8 cellular contexts compared by ENCODE assay signal in genomic region chrX:47561653-47562151, GRCh38. TPM values are rescaled to one million over a fixed set of nuclear protein-coding genes. Genes with fewer than 3 reads are reported as not detected.
DNase-seq lines count a peak whose midpoint lies in the region; ATAC-seq, FAIRE-seq and TF ChIP-seq lines count a peak whose summit lies in the region.

No MANE protein-coding gene starts in this region.

- intact Hi-C loops in right lobe of liver (cut with DNase I) (no loop called here), thyroid gland (cut with DNase I) (no loop called here)

- ATAC-seq in activated T-cell treated with anti-CD3 and anti-CD28 coated beads, Interleukin-2, amount 50 U/mL, for 4 hours = no peak
- ATAC-seq in right lobe of liver = no peak

- no peak for DNase-seq in activated T-cell treated with anti-CD3 and anti-CD28 coated beads, Interleukin-2, amount 50 U/mL, for 4 hours
- no peak for DNase-seq in activated T-cell treated with anti-CD3 and anti-CD28 coated beads, Interleukin-2, amount 50 U/mL, for 1 hour
- no peak for DNase-seq in astrocyte (ENCODE audit: low read depth)
- DNase-seq in right lobe of liver = no peak
- DNase-seq in thyroid gland = no peak
- no peak for DNase-seq in NCI-H774 (lab: John Stamatoyannopoulos, UW)
- DNase-seq in NCI-H1436 (lab: John Stamatoyannopoulos, UW) = no peak
- DNase-seq in ureter (ENCODE audit: low spot score) = no peak

- H3K36me3 Mint-ChIP-seq in activated T-cell treated with anti-CD3 and anti-CD28 coated beads, Interleukin-2, amount 50 U/mL, for 4 hours (ENCODE audit: insufficient read depth) = peaks cover 15% of the 10 kb centered on the region
- peaks cover 2% of the 10 kb centered on the region for H3K36me3 Mint-ChIP-seq in astrocyte (ENCODE audit: low read depth, unreplicated experiment)

- H3K9me3 ChIP-seq in astrocyte (ENCODE audit: insufficient read depth, low read depth, low read length) (no peaks in the 10 kb centered on the region), right lobe of liver (no peaks in the 10 kb centered on the region), thyroid gland (no peaks in the 10 kb centered on the region)

- 14% methylated on average over 5 of the region's 10 CpGs for WGBS in right lobe of liver (ENCODE audit: insufficient coverage, low coverage, low lambda C conversion rate, missing lambda C conversion rate)
- 2 to 6% methylated on average over 6 to 10 of the region's 10 CpGs for WGBS in thyroid gland, 2 donors

- H3K9me3 Mint-ChIP-seq in activated T-cell treated with anti-CD3 and anti-CD28 coated beads, Interleukin-2, amount 50 U/mL, for 4 hours = no peaks in the 10 kb centered on the region
- H3K9me3 Mint-ChIP-seq in astrocyte (ENCODE audit: unreplicated experiment) = no peaks in the 10 kb centered on the region

- H3K4me1 Mint-ChIP-seq in activated T-cell treated with anti-CD3 and anti-CD28 coated beads, Interleukin-2, amount 50 U/mL, for 4 hours (ENCODE audit: low read depth) = peaks cover 45% of the 10 kb centered on the region
- no peaks in the 10 kb centered on the region for H3K4me1 Mint-ChIP-seq in astrocyte (ENCODE audit: low read depth, unreplicated experiment)

- peak overlapping the region; percentile 95 for H3K9ac ChIP-seq in astrocyte (ENCODE audit: low read length)

- no peaks in the 10 kb centered on the region for H3K27me3 Mint-ChIP-seq in activated T-cell treated with anti-CD3 and anti-CD28 coated beads, Interleukin-2, amount 50 U/mL, for 4 hours (ENCODE audit: low read depth)
- no peaks in the 10 kb centered on the region for H3K27me3 Mint-ChIP-seq in astrocyte (ENCODE audit: low read depth, unreplicated experiment)

- H3K27ac Mint-ChIP-seq in astrocyte (ENCODE audit: unreplicated experiment) = peak overlapping the region; percentile 88

- FAIRE-seq in astrocyte (lab: Jason Lieb, UNC) = no peak

- H3K36me3 ChIP-seq in astrocyte (ENCODE audit: insufficient read depth, low read length) (no peaks in the 10 kb centered on the region), right lobe of liver (peaks cover 0 to 23% (median 7%) of the 10 kb centered on the region in 4 donors), thyroid gland (peaks cover 9 to 30% of the 10 kb centered on the region in 2 donors)

- peak overlapping the region; percentile 96 for H3K4me2 ChIP-seq in astrocyte (ENCODE audit: low read length)

- H3K4me3 Mint-ChIP-seq in activated T-cell treated with anti-CD3 and anti-CD28 coated beads, Interleukin-2, amount 50 U/mL, for 4 hours = peak overlapping the region; percentile 91
- H3K4me3 Mint-ChIP-seq in astrocyte (ENCODE audit: unreplicated experiment) = peak overlapping the region; percentile 91

- no peaks in the 10 kb centered on the region for H3K27me3 ChIP-seq in astrocyte (ENCODE audit: insufficient read depth, low read length)
- no peaks in the 10 kb centered on the region for H3K27me3 ChIP-seq in right lobe of liver
- no peaks in the 10 kb centered on the region for H3K27me3 ChIP-seq in thyroid gland

- H2AFZ ChIP-seq in astrocyte (ENCODE audit: low read depth, low read length) = peak overlapping the region; percentile 66

- TF ChIP-seq POLR2A in right lobe of liver (IDR thresholded peaks at IDR 0.05) (no peak), thyroid gland (IDR thresholded peaks at IDR 0.05) (no peak)

- peaks cover 22% of the 10 kb centered on the region for H4K20me1 ChIP-seq in astrocyte (ENCODE audit: insufficient read depth, low read length)

- TF ChIP-seq CTCF in astrocyte (IDR thresholded peaks at IDR 0.05; ENCODE audit: insufficient read depth, low read depth, low read length) (no peak), right lobe of liver (IDR thresholded peaks at IDR 0.05) (no peak), thyroid gland (IDR thresholded peaks at IDR 0.05) (no peak)

- H3K4me1 ChIP-seq in astrocyte (ENCODE audit: insufficient read depth, low read length) (peaks cover 12% of the 10 kb centered on the region), right lobe of liver (peaks cover 0 to 14% (median 0%) of the 10 kb centered on the region in 4 donors), thyroid gland (peaks cover 0 to 9% of the 10 kb centered on the region in 2 donors)

- peak overlapping the region; percentile 86 for H3K4me3 ChIP-seq in astrocyte (ENCODE audit: insufficient read depth, low read depth, low read length)
- H3K4me3 ChIP-seq in right lobe of liver = peak overlapping the region; percentile 52 to 71 (median 53)
- peak overlapping the region in 2 of 3 donors; percentile 49 to 73 for H3K4me3 ChIP-seq in thyroid gland (replicated peaks in 1 of 3)

- peaks cover 34% of the 10 kb centered on the region for H3K79me2 ChIP-seq in astrocyte (ENCODE audit: insufficient read depth, low read length)

- H3K27ac ChIP-seq in astrocyte (ENCODE audit: low read depth, low read length) (peak overlapping the region; percentile 98), right lobe of liver (peak overlapping the region; percentile 93 to 97 (median 94)), thyroid gland (peak overlapping the region in 2 of 3 donors; percentile 81 to 94)

RNA-seq across cellular contexts. Expression of gene ARAF, which starts 0.7 kb away (rescaled TPM):
- total RNA-seq in activated T-cell treated with anti-CD3 and anti-CD28 coated beads, Interleukin-2, amount 50 U/mL, for 4 hours = 100 to 1,000 TPM in 1 of 3 donors, 10 to 100 TPM in 2; 93.0 to 103 (median 97.3) TPM
- 44.0 and 48.7 TPM in 2 replicates for total RNA-seq in astrocyte
- total RNA-seq in right lobe of liver = 10 to 100 TPM; 31.5 to 86.0 (median 54.9) TPM
- 10 to 100 TPM; 34.0 to 59.4 (median 45.8) TPM for total RNA-seq in thyroid gland
- 68.5 TPM for total RNA-seq in ureter

RNA-seq across cellular contexts. Expression of gene TIMP1, which starts 20.5 kb away (rescaled TPM):
- 10 to 100 TPM; 10.4 to 32.1 (median 15.9) TPM for total RNA-seq in activated T-cell treated with anti-CD3 and anti-CD28 coated beads, Interleukin-2, amount 50 U/mL, for 4 hours
- total RNA-seq in astrocyte (479 and 678 TPM in 2 replicates), right lobe of liver (100 to 1,000 TPM in 4 of 6 experiments, 10 to 100 TPM in 2; 82.1 to 432 (median 143) TPM), thyroid gland (100 to 1,000 TPM in 2 of 4 donors, 10 to 100 TPM in 2; 46.5 to 395 (median 89.3) TPM), ureter (279 TPM)

RNA-seq across cellular contexts. Expression of gene SYN1, which starts 58.0 kb away (rescaled TPM):
- total RNA-seq in activated T-cell treated with anti-CD3 and anti-CD28 coated beads, Interleukin-2, amount 50 U/mL, for 4 hours = under 1 TPM; 0.23 to 0.43 (median 0.24) TPM
- total RNA-seq in astrocyte = 1.6 and 2.2 TPM in 2 replicates
- 1 to 10 TPM in 2 of 6 experiments, under 1 TPM in 3, not detected in 1; 0.22 to 3.1 (median 0.37) TPM for total RNA-seq in right lobe of liver
- under 1 TPM in 2 of 4 donors, not detected in 2; 0.13 to 0.15 TPM for total RNA-seq in thyroid gland
- total RNA-seq in ureter = 1.4 TPM
